Comparison of ENCODE assay signal across 28 cellular contexts in the genomic region with DNA sequence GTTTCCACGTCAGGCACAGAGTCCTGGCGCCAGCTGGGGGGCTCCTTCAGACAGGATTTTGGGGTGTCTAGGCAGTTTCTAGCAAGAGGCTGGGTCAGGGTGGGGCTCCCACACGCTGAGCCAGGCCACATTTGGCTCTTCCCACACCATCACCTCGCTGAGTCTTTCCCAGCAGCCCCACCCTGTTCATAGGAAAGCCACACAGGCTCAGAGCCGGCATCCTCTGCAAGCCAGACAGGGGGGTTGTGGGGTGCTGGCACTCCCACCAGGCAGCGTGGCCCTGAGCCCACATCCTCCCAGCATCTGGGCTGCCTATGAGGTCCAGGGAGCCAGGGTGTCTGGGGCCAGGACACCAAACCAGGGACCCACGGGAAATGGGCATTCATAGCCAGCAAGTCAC. TPM values are rescaled to one million over a fixed set of nuclear protein-coding genes. Genes with fewer than 3 reads are reported as not detected.
"Had no signal": no experiment of that assay in that cellular context is flagged by ENCODE, and none has a peak within 500 bp of the region (broad histone marks: within the 10 kb centered on the region; RNA-seq: fewer than 3 reads in every experiment).

No MANE protein-coding gene starts in this region.

- H3K27me3 ChIP-seq: breast epithelium had no signal

- H3K9me3 Mint-ChIP-seq: activated naive CD8-positive, alpha-beta T cell treated with anti-CD3 and anti-CD28 coated beads for 36 hours; activated T-cell treated with anti-CD3 and anti-CD28 coated beads, Interleukin-2, amount 50 U/mL, for 24 hours; activated T-helper 17 cell treated with anti-CD3 and anti-CD28 coated beads, Interleukin-2, amount 50 U/mL, for 72 hours; central memory CD8-positive, alpha-beta T cell; naive B cell; neural progenitor cell; T-helper 2 cell treated with Interferon-gamma antibody and Interleukin-4, amounts not matched to agents 5 μg/mL and 100 μg/mL, for 36 hours; type B pancreatic cell had no signal

- H3K27me3 Mint-ChIP-seq: activated T-helper 17 cell treated with anti-CD3 and anti-CD28 coated beads, Interleukin-2, amount 50 U/mL, for 72 hours had no signal

- H3K4me1 Mint-ChIP-seq: activated naive CD8-positive, alpha-beta T cell treated with anti-CD3 and anti-CD28 coated beads for 36 hours; activated T-helper 17 cell treated with anti-CD3 and anti-CD28 coated beads, Interleukin-2, amount 50 U/mL, for 72 hours; central memory CD8-positive, alpha-beta T cell had no signal

- H3K4me3 ChIP-seq: breast epithelium, heart left ventricle, mucosa of descending colon, neural progenitor cell, spleen, thoracic aorta had no signal

- H3K9me3 ChIP-seq: breast epithelium, heart left ventricle, mucosa of descending colon, spleen, thoracic aorta had no signal

- H3K27ac Mint-ChIP-seq: activated naive CD8-positive, alpha-beta T cell treated with anti-CD3 and anti-CD28 coated beads for 36 hours; activated T-cell treated with anti-CD3 and anti-CD28 coated beads, Interleukin-2, amount 50 U/mL, for 24 hours; activated T-helper 17 cell treated with anti-CD3 and anti-CD28 coated beads, Interleukin-2, amount 50 U/mL, for 72 hours; neural progenitor cell; progenitor cell of endocrine pancreas; T-helper 2 cell treated with Interferon-gamma antibody and Interleukin-4, amounts not matched to agents 5 μg/mL and 100 μg/mL, for 36 hours; type B pancreatic cell had no signal

- ATAC-seq: activated T-helper 17 cell treated with anti-CD3 and anti-CD28 coated beads, Interleukin-2, amount 50 U/mL, for 72 hours; mucosa of descending colon had no signal

- H3K9ac ChIP-seq: neural progenitor cell had no signal

- H3K27ac ChIP-seq: neural progenitor cell, thoracic aorta had no signal

- H3K4me2 ChIP-seq: neural progenitor cell had no signal

- H3K36me3 ChIP-seq: breast epithelium, heart left ventricle, neural progenitor cell, spleen, thoracic aorta had no signal

- H2AFZ ChIP-seq: neural progenitor cell had no signal

- DNase-seq: activated CD4-positive, alpha-beta T cell treated with anti-CD3 and anti-CD28 coated beads for 1 hour; activated CD4-positive, alpha-beta T cell treated with anti-CD3 and anti-CD28 coated beads, Interleukin-2, amount 50 U/mL, for 1 hour; activated CD8-positive, alpha-beta memory T cell treated with anti-CD3 and anti-CD28 coated beads for 24 hours; activated CD8-positive, alpha-beta memory T cell treated with anti-CD3 and anti-CD28 coated beads, Interleukin-2, amount 50 U/mL, for 4 hours; activated naive CD4-positive, alpha-beta T cell; activated naive CD8-positive, alpha-beta T cell treated with anti-CD3 and anti-CD28 coated beads for 36 hours; activated T-cell treated with anti-CD3 and anti-CD28 coated beads, Interleukin-2, amount 50 U/mL, for 24 hours; amniotic stem cell; effector memory CD4-positive, alpha-beta T cell; naive B cell; spleen; stimulated activated CD4-positive, alpha-beta T cell treated with anti-CD3 and anti-CD28 coated beads, Interleukin-4, amount 100 ng/mL, for 1 hour; stimulated activated naive CD4-positive, alpha-beta T cell had no signal

- H3K36me3 Mint-ChIP-seq: activated naive CD8-positive, alpha-beta T cell treated with anti-CD3 and anti-CD28 coated beads for 36 hours; naive B cell; type B pancreatic cell had no signal

- H3K4me3 Mint-ChIP-seq: activated naive CD8-positive, alpha-beta T cell treated with anti-CD3 and anti-CD28 coated beads for 36 hours; activated T-cell treated with anti-CD3 and anti-CD28 coated beads, Interleukin-2, amount 50 U/mL, for 24 hours; activated T-helper 17 cell treated with anti-CD3 and anti-CD28 coated beads, Interleukin-2, amount 50 U/mL, for 72 hours; central memory CD8-positive, alpha-beta T cell; neural progenitor cell; T-helper 2 cell treated with Interferon-gamma antibody and Interleukin-4, amounts not matched to agents 5 μg/mL and 100 μg/mL, for 36 hours; type B pancreatic cell had no signal

RNA-seq across cellular contexts. Expression of a gene that starts 19.7 kb away (rescaled TPM):
- total RNA-seq: activated naive CD8-positive, alpha-beta T cell treated with anti-CD3 and anti-CD28 coated beads for 36 hours; activated T-helper 17 cell treated with anti-CD3 and anti-CD28 coated beads, Interleukin-2, amount 50 U/mL, for 72 hours; breast epithelium; dermis microvascular lymphatic vessel endothelial cell; fibroblast of villous mesenchyme; heart left ventricle; liver; mucosa of descending colon; osteoblast; progenitor cell of endocrine pancreas; spleen; thoracic aorta had no signal
- polyA plus RNA-seq: esophagus, heart left ventricle, liver, spleen had no signal
